In the genomic region with DNA sequence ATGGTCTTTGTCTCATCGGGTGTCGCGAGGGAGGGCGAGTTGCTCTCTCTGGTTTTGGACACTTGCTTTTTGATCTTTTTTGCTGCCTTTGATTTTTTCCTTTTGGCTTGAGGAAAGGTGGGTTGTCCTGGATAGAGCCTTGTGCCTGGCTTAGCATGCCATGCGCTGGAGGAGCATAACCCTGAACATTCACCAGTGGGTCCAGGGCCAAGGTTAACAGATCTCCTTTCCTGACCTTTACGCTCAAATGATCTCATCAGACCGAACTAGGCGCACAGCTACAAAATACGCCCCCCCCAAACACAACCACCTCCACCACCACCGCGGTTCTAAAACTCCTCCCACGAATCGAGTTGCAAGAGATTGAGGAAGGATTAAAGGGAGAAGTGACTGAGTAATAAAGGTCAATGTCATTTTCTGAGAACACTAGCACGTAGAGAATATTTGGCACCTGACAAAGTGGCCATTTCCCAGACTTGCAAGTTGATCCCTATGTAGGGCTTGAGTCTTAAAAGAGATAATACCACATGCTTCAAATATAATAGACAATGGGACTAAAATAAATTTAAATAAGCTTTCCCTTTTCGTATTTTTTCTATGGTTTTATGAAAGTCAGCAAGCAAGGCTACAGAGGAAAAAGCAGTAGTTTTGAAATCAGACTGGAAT, we compare ENCODE assay signal across 17 cellular contexts. TPM values are rescaled to one million over a fixed set of nuclear protein-coding genes. Genes with fewer than 3 reads are reported as not detected.
"Had no signal": no experiment of that assay in that cellular context is flagged by ENCODE, and none has a peak within 500 bp of the region (broad histone marks: within the 10 kb centered on the region; RNA-seq: fewer than 3 reads in every experiment).

No MANE protein-coding gene starts in this region.

- H3K27me3 ChIP-seq: SJCRH30 had no signal

- H3K4me1 ChIP-seq: SJCRH30 had no signal

- H3K4me3 ChIP-seq: SJCRH30 had no signal

- H3K36me3 ChIP-seq: SJCRH30 had no signal

- DNase-seq: KBM-7; MV-4-11; NCI-H1048; NCI-H1417; NCI-H1436 treated with DMSO at 0.1 percent for 48 hours; NCI-H187; NCI-H2081 treated with DMSO at 0.1 percent for 48 hours; NCI-H2171; NCI-H226; NCI-H524 treated with DMSO at 0.1 percent for 48 hours; NCI-H82; NK-92 treated with Interleukin-12 subunit alpha and Interleukin-12 subunit beta, amount 100 ng/mL, for 24 hours; PC-3; SJCRH30 had no signal

- H3K9me3 ChIP-seq: SJCRH30 had no signal

- H3K27ac ChIP-seq: HL-60, RWPE1, SJCRH30 had no signal

RNA-seq across cellular contexts. Expression of a gene that starts 48.7 kb away (rescaled TPM):
- total RNA-seq: MCF 10A had no signal
